1 cellular context compared by ENCODE assay signal in genomic region chr16:29158031-29158430, GRCh38.
TF ChIP-seq lines count a peak whose summit lies in the region.

No MANE protein-coding gene starts in this region.

TF ChIP-seq in IMR-90, 13 proteins besides CTCF, POLR2A, EP300 and RAD21 (continued from another document):
- TF ChIP-seq MAFK (IDR thresholded peaks at IDR 0.05; ENCODE audit: low read depth, low read length): no peak
- no peak for TF ChIP-seq SMC3 (IDR thresholded peaks at IDR 0.05; ENCODE audit: low read depth, low read length)
- TF ChIP-seq CHD1 (IDR thresholded peaks at IDR 0.05; ENCODE audit: low read depth, low read length): no peak
- no peak for TF ChIP-seq ELK1 (IDR thresholded peaks at IDR 0.05; ENCODE audit: borderline replicate concordance, low read depth, low read length)
- no peak for TF ChIP-seq MXI1 (IDR thresholded peaks at IDR 0.05; ENCODE audit: borderline replicate concordance, low read depth, low read length)
- TF ChIP-seq MAZ (IDR thresholded peaks at IDR 0.05; ENCODE audit: borderline replicate concordance, low read depth, low read length): no peak
- TF ChIP-seq FOS (IDR thresholded peaks at IDR 0.05; ENCODE audit: low read depth, low read length): no peak
- no peak for TF ChIP-seq USF2 (IDR thresholded peaks at IDR 0.05; ENCODE audit: low read depth, low read length)
- no peak for TF ChIP-seq NFE2L2 (IDR thresholded peaks at IDR 0.05; ENCODE audit: low read depth, low read length)
- no peak for TF ChIP-seq CEBPB (IDR thresholded peaks at IDR 0.05; ENCODE audit: low read depth, low read length)
